12 cellular contexts compared by ENCODE assay signal in the genomic region with DNA sequence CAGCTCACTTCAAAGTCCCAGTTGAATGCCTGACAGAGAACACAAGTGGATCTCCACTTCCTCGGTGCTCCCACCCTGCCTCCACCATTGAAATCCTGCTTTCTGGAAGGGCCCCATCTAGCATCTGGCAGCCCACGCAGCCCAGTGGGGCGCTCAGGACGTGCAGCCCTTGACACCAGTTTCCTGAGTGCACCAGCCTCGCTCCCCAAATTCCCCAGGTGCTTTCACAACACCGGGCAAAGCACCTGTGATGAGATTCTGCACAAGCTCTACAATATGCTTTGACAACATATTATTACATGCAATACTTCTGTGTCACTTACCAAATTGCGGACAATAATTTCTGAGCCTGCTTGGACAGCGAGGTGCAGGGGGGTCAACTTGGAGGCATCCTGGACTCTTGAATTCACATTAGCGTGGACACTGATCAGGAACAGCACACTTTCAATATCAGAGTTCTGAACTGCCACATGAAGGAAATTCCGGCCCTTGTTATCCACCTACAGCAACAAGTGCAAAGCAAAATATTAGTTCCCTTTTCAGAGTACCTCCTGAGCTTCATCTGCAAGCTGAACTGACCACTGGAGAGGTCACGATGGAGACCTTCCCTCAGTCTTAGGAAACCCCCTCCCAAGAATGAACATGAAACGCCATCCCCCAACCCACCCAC. TPM values are rescaled to one million over a fixed set of nuclear protein-coding genes. Genes with fewer than 3 reads are reported as not detected.
A peak's percentile ranks its signal among the peaks of the same experiment; 100 is the strongest.
DNase-seq lines count a peak whose midpoint lies in the region; TF ChIP-seq lines count a peak whose summit lies in the region.
"Had no signal": no experiment of that assay in that cellular context is flagged by ENCODE, and none has a peak within 500 bp of the region (broad histone marks: within the 10 kb centered on the region; RNA-seq: fewer than 3 reads in every experiment).

No MANE protein-coding gene starts in this region.

- H3K4me2 ChIP-seq in BLaER1 treated with 17β-estradiol and CSF1 and Interleukin-3, amounts not matched to agents 10 nM and 100 nM = peak overlapping the region in 8 of 11 experiments; percentile 24 to 78 (median 62); a peak in 16 of 22 replicates
- H3K4me2 ChIP-seq in osteoblast (ENCODE audit: insufficient read depth, low read length) = no peak overlapping the region

- no peaks in the 10 kb centered on the region for H3K27me3 Mint-ChIP-seq in activated naive CD8-positive, alpha-beta T cell

- H3K27ac ChIP-seq in BLaER1 treated with 17β-estradiol and CSF1 and Interleukin-3, amounts not matched to agents 10 nM and 100 nM = peak overlapping the region in 6 of 11 experiments; percentile 1 to 64 (median 56); a peak in 9 of 22 replicates
- H3K27ac ChIP-seq in osteoblast (ENCODE audit: low read depth, low read length) = no peak overlapping the region

- no peaks in the 10 kb centered on the region for H3K9me3 Mint-ChIP-seq in activated naive CD8-positive, alpha-beta T cell (ENCODE audit: low read depth)

- H3K9ac ChIP-seq in BLaER1 treated with 17β-estradiol and CSF1 and Interleukin-3, amounts not matched to agents 10 nM and 100 nM = peak overlapping the region in 3 of 11 experiments; percentile 53 to 69 (median 62); a peak in 6 of 22 replicates

- H3K4me3 ChIP-seq in BLaER1 treated with 17β-estradiol and CSF1 and Interleukin-3, amounts not matched to agents 10 nM and 100 nM = peak overlapping the region in 1 of 10 experiments; percentile 1; a peak in 1 of 20 replicates
- H3K4me3 ChIP-seq in osteoblast (ENCODE audit: insufficient read depth, low read length) = no peak overlapping the region
- H3K4me3 ChIP-seq: esophagus squamous epithelium, lung had no signal

- H2AFZ ChIP-seq in osteoblast (ENCODE audit: low read length) = no peak overlapping the region

- H3K36me3 Mint-ChIP-seq in activated naive CD8-positive, alpha-beta T cell = peaks cover 11% of the 10 kb centered on the region

- peaks cover 57% of the 10 kb centered on the region for H3K4me1 Mint-ChIP-seq in activated naive CD8-positive, alpha-beta T cell (ENCODE audit: low read depth)

- no peaks in the 10 kb centered on the region for H3K79me2 ChIP-seq in osteoblast (ENCODE audit: insufficient read depth, low read length)

- peak overlapping the region; percentile 74 for H3K4me3 Mint-ChIP-seq in activated naive CD8-positive, alpha-beta T cell

- no peaks in the 10 kb centered on the region for H3K27me3 ChIP-seq in BLaER1 treated with 17β-estradiol and CSF1 and Interleukin-3, amounts not matched to agents 10 nM and 100 nM
- no peaks in the 10 kb centered on the region for H3K27me3 ChIP-seq in osteoblast (ENCODE audit: insufficient read depth, low read length)
- H3K27me3 ChIP-seq: esophagus squamous epithelium had no signal

- peaks cover 97 to 100% (median 100%) of the 10 kb centered on the region in 11 experiments for H3K36me3 ChIP-seq in BLaER1 treated with 17β-estradiol and CSF1 and Interleukin-3, amounts not matched to agents 10 nM and 100 nM
- H3K36me3 ChIP-seq in osteoblast (ENCODE audit: insufficient read depth, low read length) = peaks cover 70% of the 10 kb centered on the region

- peaks cover 0 to 27% (median 24%) of the 10 kb centered on the region in 10 experiments; a peak in 16 of 20 replicates for H3K4me1 ChIP-seq in BLaER1 treated with 17β-estradiol and CSF1 and Interleukin-3, amounts not matched to agents 10 nM and 100 nM
- H3K4me1 ChIP-seq in osteoblast (ENCODE audit: insufficient read depth, low read length) = no peaks in the 10 kb centered on the region
- H3K4me1 ChIP-seq: esophagus squamous epithelium had no signal

- TF ChIP-seq CTCF in GM10266 (IDR thresholded peaks at IDR 0.05; ENCODE audit: control insufficient read depth, insufficient read depth, low read depth, missing control alignments) (no peak), osteoblast (IDR thresholded peaks at IDR 0.05; ENCODE audit: extremely low read depth, low read depth, low read length) (no peak)

- no peaks in the 10 kb centered on the region for H3K9me3 ChIP-seq in BLaER1 treated with 17β-estradiol and CSF1 and Interleukin-3, amounts not matched to agents 10 nM and 100 nM (replicated peaks in 1 of 11)
- no peaks in the 10 kb centered on the region for H3K9me3 ChIP-seq in osteoblast (ENCODE audit: low read depth, low read length)
- H3K9me3 ChIP-seq: esophagus squamous epithelium had no signal

- DNase-seq in GM10266 (ENCODE audit: extremely low spot score) (peak; percentile 54), osteoblast (ENCODE audit: insufficient read length, low spot score, missing footprints) (peak; percentile 57), HPDE6-E6E7 (ENCODE audit: extremely low spot score) (no peak), hippocampal formation (lab: John Stamatoyannopoulos, UW) (no peak), NCI-H1436 treated with DMSO at 0.1 percent for 48 hours (lab: John Stamatoyannopoulos, UW) (no peak), cerebellar cortex (ENCODE audit: low spot score) (no peak)
- DNase-seq: C1 segment of cervical spinal cord, esophagus squamous epithelium, hypothalamus had no signal

- peaks cover 0 to 81% (median 29%) of the 10 kb centered on the region in 11 experiments; a peak in 18 of 22 replicates for H4K20me1 ChIP-seq in BLaER1 treated with 17β-estradiol and CSF1 and Interleukin-3, amounts not matched to agents 10 nM and 100 nM
- peaks cover 7% of the 10 kb centered on the region for H4K20me1 ChIP-seq in osteoblast (ENCODE audit: insufficient read depth, low read length)

- H3K27ac Mint-ChIP-seq in activated naive CD8-positive, alpha-beta T cell = peak overlapping the region; percentile 90

RNA-seq across cellular contexts. Expression of gene CYB5D2, which starts 33.9 kb away (rescaled TPM):
- 38.3 and 46.3 TPM in 2 replicates for total RNA-seq in osteoblast

RNA-seq across cellular contexts. Expression of gene ZZEF1, which starts 34.1 kb away (rescaled TPM):
- total RNA-seq in osteoblast = 46.9 and 52.8 TPM in 2 replicates

Comparison
In these comparisons a context has a peak if more than half of its experiments do, and no peak if none do; other contexts are left out.
1. DNase-seq: peak in GM10266 (single experiment) and osteoblast (single experiment); none in HPDE6-E6E7 (single experiment), hippocampal formation (0 of 2), NCI-H1436 treated with DMSO at 0.1 percent for 48 hours (single experiment) and cerebellar cortex (single experiment).